20 cellular contexts compared by ENCODE assay signal in genomic region chr9:38643456-38644173, GRCh38. TPM values are rescaled to one million over a fixed set of nuclear protein-coding genes. Genes with fewer than 3 reads are reported as not detected.
"Had no signal": no experiment of that assay in that cellular context is flagged by ENCODE, and none has a peak within 500 bp of the region (broad histone marks: within the 10 kb centered on the region; RNA-seq: fewer than 3 reads in every experiment).

No MANE protein-coding gene starts in this region.

- H3K27ac ChIP-seq: adrenal gland, lower lobe of right lung, transverse colon, uterus, VCaP had no signal

- H3K9me3 Mint-ChIP-seq: activated naive CD4-positive, alpha-beta T cell treated with anti-CD3 and anti-CD28 coated beads, Interleukin-2, amount 50 U/mL, for 72 hours; activated T-helper 1 cell treated with anti-CD3 and anti-CD28 coated beads, Interleukin-12 subunit alpha, Interleukin-12 subunit beta, Interleukin-2, Interleukin-4 antibody, amounts not matched to agents 30 ng/mL and 10 ng/mL and 1 ng/mL, durations not matched to agents 14 hours and 24 hours and 36 hours; effector memory CD8-positive, alpha-beta T cell; mesothelial cell of epicardium; natural killer cell treated with Interleukin-12 subunit alpha and Interleukin-12 subunit beta and Interleukin-15 and Interleukin-18, amount 100 ng/mL, for 72 hours; T-helper 1 cell treated with Interleukin-12 subunit alpha and Interleukin-12 subunit beta and Interleukin-4 antibody, amounts not matched to agents 30 μg/mL and 1 μg/mL, for 36 hours had no signal

- H3K4me1 Mint-ChIP-seq: mesothelial cell of epicardium had no signal

- H3K36me3 ChIP-seq: adrenal gland, lower lobe of right lung, transverse colon, uterus had no signal

- ATAC-seq: activated naive CD4-positive, alpha-beta T cell treated with anti-CD3 and anti-CD28 coated beads, Interleukin-2, amount 50 U/mL, for 72 hours; effector memory CD8-positive, alpha-beta T cell; lower lobe of right lung; natural killer cell treated with Interleukin-12 subunit alpha and Interleukin-12 subunit beta and Interleukin-15 and Interleukin-18, amount 100 ng/mL, for 72 hours had no signal

- DNase-seq: activated CD4-positive, CD25-positive, alpha-beta regulatory T cell treated with anti-CD3 and anti-CD28 coated beads, Interleukin-2, amount 50 U/mL, for 72 hours; activated gamma-delta T cell treated with Interleukin-2 at 50 U/mL for 16 hours; adrenal gland; dermis blood vessel endothelial cell; effector memory CD8-positive, alpha-beta T cell; foreskin fibroblast; left colon; lower lobe of right lung; stimulated activated CD4-positive, alpha-beta T cell treated with anti-CD3 and anti-CD28 coated beads, Interleukin-12 subunit alpha, Interleukin-12 subunit beta, amount 100 ng/mL, for 4 hours; stimulated activated CD4-positive, alpha-beta T cell treated with anti-CD3 and anti-CD28 coated beads, Interleukin-1b, Interleukin-23, amount 100 ng/mL, for 48 hours; stimulated activated naive CD4-positive, alpha-beta T cell treated with Interleukin-2 at 50 U/mL for 16 hours; transverse colon; uterus had no signal

- H3K36me3 Mint-ChIP-seq: activated naive CD4-positive, alpha-beta T cell treated with anti-CD3 and anti-CD28 coated beads, Interleukin-2, amount 50 U/mL, for 72 hours; mesothelial cell of epicardium; natural killer cell treated with Interleukin-12 subunit alpha and Interleukin-12 subunit beta and Interleukin-15 and Interleukin-18, amount 100 ng/mL, for 72 hours had no signal

- H3K27ac Mint-ChIP-seq: activated naive CD4-positive, alpha-beta T cell treated with anti-CD3 and anti-CD28 coated beads, Interleukin-2, amount 50 U/mL, for 72 hours; activated T-helper 1 cell treated with anti-CD3 and anti-CD28 coated beads, Interleukin-12 subunit alpha, Interleukin-12 subunit beta, Interleukin-2, Interleukin-4 antibody, amounts not matched to agents 30 ng/mL and 10 ng/mL and 1 ng/mL, durations not matched to agents 14 hours and 24 hours and 36 hours; effector memory CD8-positive, alpha-beta T cell; mesothelial cell of epicardium; natural killer cell treated with Interleukin-12 subunit alpha and Interleukin-12 subunit beta and Interleukin-15 and Interleukin-18, amount 100 ng/mL, for 72 hours; T-helper 1 cell treated with Interleukin-12 subunit alpha and Interleukin-12 subunit beta and Interleukin-4 antibody, amounts not matched to agents 30 μg/mL and 1 μg/mL, for 36 hours had no signal

- H3K27me3 ChIP-seq: transverse colon, uterus had no signal

- H3K4me3 Mint-ChIP-seq: activated T-helper 1 cell treated with anti-CD3 and anti-CD28 coated beads, Interleukin-12 subunit alpha, Interleukin-12 subunit beta, Interleukin-2, Interleukin-4 antibody, amounts not matched to agents 30 ng/mL and 10 ng/mL and 1 ng/mL, durations not matched to agents 14 hours and 24 hours and 36 hours; effector memory CD8-positive, alpha-beta T cell; mesothelial cell of epicardium; natural killer cell treated with Interleukin-12 subunit alpha and Interleukin-12 subunit beta and Interleukin-15 and Interleukin-18, amount 100 ng/mL, for 72 hours; T-helper 1 cell treated with Interleukin-12 subunit alpha and Interleukin-12 subunit beta and Interleukin-4 antibody, amounts not matched to agents 30 μg/mL and 1 μg/mL, for 36 hours had no signal

- H3K9me3 ChIP-seq: adrenal gland, lower lobe of right lung, transverse colon, uterus had no signal

- FAIRE-seq: islet of Langerhans had no signal

- H3K4me1 ChIP-seq: adrenal gland, lower lobe of right lung, transverse colon, uterus had no signal

- H3K4me3 ChIP-seq: adrenal gland, lower lobe of right lung, transverse colon, uterus had no signal

RNA-seq across cellular contexts. Expression of gene ANKRD18A, which starts 23.2 kb away (rescaled TPM):
- total RNA-seq: dermis blood vessel endothelial cell had no signal
